ENCODE assay signal across 1 cellular context in the genomic region with DNA sequence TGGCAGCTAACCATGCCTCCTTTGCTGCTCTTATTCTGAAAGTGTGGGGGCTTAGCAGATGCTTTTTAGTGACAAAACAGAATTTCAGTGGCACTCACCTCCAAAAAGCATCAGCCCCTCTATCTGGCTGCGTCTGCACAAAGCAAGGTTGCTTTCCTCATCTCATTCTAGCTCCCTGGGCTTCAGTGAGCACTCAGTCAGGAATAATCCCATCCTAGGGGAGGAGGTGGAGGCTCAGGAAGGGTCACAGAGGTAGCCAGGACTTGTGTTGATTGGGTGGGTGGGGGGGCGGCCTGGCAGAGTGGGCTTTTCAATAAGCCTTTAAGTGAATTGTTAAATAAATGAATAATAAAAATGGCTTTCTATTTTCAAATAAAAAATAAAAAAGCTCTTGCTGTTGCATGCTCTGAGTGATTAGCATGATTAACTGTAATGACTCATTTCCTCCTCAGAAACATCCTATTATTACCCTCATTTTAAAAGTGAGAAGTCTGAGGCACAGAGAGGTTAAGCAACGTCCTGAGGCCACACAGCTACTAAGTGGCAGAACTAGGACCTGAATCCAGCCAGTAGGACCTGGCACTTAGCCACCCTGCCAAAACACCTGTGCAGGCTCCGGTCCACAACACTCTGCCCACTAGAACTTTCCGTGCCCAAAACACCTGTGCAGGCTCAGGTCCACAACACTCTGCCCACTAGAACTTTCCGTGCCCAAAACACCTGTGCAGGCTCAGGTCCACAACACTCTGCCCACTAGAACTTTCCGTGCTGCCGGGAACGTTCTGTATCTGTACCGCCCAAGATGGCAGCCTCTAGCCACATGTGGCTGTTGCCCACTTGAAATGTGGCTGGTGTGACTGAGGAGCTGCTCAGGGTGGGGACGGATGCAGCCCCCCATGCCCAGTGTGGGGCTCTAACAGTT.
TF ChIP-seq lines count a peak whose summit lies in the region.

No MANE protein-coding gene starts in this region.

TF ChIP-seq in K562, 482 proteins besides CTCF, POLR2A, EP300 and RAD21:
- TF ChIP-seq BACH1 (tag; IDR thresholded peaks at IDR 0.05) (no peak), ZFP36 (IDR thresholded peaks at IDR 0.05; ENCODE audit: low read depth, low read length, partially characterized antibody) (peak; percentile 48)
